In genomic region chr1:213419369-213420030, GRCh38 we compare ENCODE assay signal across 1 cellular context.
TF ChIP-seq lines count a peak whose summit lies in the region.

No MANE protein-coding gene starts in this region.

TF ChIP-seq in H1, 55 proteins besides CTCF, POLR2A, EP300 and RAD21 (continued from another document):
- TF ChIP-seq TBP (IDR thresholded peaks at IDR 0.05; ENCODE audit: low read depth, low read length) (no peak), NRF1 (IDR thresholded peaks at IDR 0.05; ENCODE audit: low read depth, low read length) (no peak), ASH2L (IDR thresholded peaks at IDR 0.05; ENCODE audit: low read length) (no peak), RNF2 (IDR thresholded peaks at IDR 0.05; ENCODE audit: borderline replicate concordance, low read depth, low read length, missing control alignments, poor library complexity, severe bottlenecking) (no peak), SP1 (IDR thresholded peaks at IDR 0.05; ENCODE audit: low read depth, low read length) (no peak), SRF (IDR thresholded peaks at IDR 0.05; ENCODE audit: low read depth, low read length) (no peak), NANOG (IDR thresholded peaks at IDR 0.05; ENCODE audit: insufficient read depth, low read depth, low read length, poor library complexity, severe bottlenecking) (no peak), KDM4A (IDR thresholded peaks at IDR 0.05; ENCODE audit: low read depth, low read length, severe bottlenecking) (no peak), KDM5A (IDR thresholded peaks at IDR 0.05; ENCODE audit: low read length) (no peak), CHD2 (IDR thresholded peaks at IDR 0.05; ENCODE audit: low read length) (no peak), RXRA (IDR thresholded peaks at IDR 0.05; ENCODE audit: insufficient read depth, low read depth, low read length) (no peak), BACH1 (IDR thresholded peaks at IDR 0.05; ENCODE audit: low read length) (no peak), JUN (IDR thresholded peaks at IDR 0.05; ENCODE audit: low read depth, low read length) (no peak)
